ENCODE assay signal across 21 cellular contexts in genomic region chrX:119187298-119187697, GRCh38. TPM values are rescaled to one million over a fixed set of nuclear protein-coding genes. Genes with fewer than 3 reads are reported as not detected.
"Had no signal": no experiment of that assay in that cellular context is flagged by ENCODE, and none has a peak within 500 bp of the region (broad histone marks: within the 10 kb centered on the region; RNA-seq: fewer than 3 reads in every experiment).

No MANE protein-coding gene starts in this region.

- ATAC-seq: activated CD4-positive, CD25-positive, alpha-beta regulatory T cell treated with anti-CD3 and anti-CD28 coated beads, Interleukin-2, amount 50 U/mL, for 24 hours; body of pancreas; mucosa of descending colon; naive thymus-derived CD4-positive, alpha-beta T cell; stimulated activated naive B cell treated with anti-CD40 and anti-IgM and Interleukin-4, amounts not matched to agents 10 μg/mL and 1 μg/mL and 100 μg/mL, for 72 hours had no signal

- H3K9me3 Mint-ChIP-seq: activated naive CD8-positive, alpha-beta T cell treated with anti-CD3 and anti-CD28 coated beads for 36 hours; activated T-helper 1 cell treated with anti-CD3 and anti-CD28 coated beads, Interleukin-12 subunit alpha, Interleukin-12 subunit beta, Interleukin-2, Interleukin-4 antibody, amounts not matched to agents 30 ng/mL and 10 ng/mL and 1 ng/mL, durations not matched to agents 14 hours and 24 hours and 36 hours; memory B cell; naive thymus-derived CD4-positive, alpha-beta T cell had no signal

- H3K36me3 ChIP-seq: colonic mucosa, neutrophil, tibial artery, uterus had no signal

- H3K27me3 ChIP-seq: body of pancreas, colonic mucosa, neutrophil, tibial artery, uterus had no signal

- DNase-seq: activated naive CD8-positive, alpha-beta T cell treated with anti-CD3 and anti-CD28 coated beads for 36 hours; amygdala; body of pancreas; central memory CD4-positive, alpha-beta T cell; colonic mucosa; islet precursor cell; mucosa of descending colon; naive thymus-derived CD4-positive, alpha-beta T cell; posterior cingulate gyrus; stimulated activated CD4-positive, alpha-beta T cell treated with anti-CD3 and anti-CD28 coated beads, Interleukin-15, amount 100 ng/mL, for 24 hours; stimulated activated CD4-positive, alpha-beta T cell treated with anti-CD3 and anti-CD28 coated beads, Interleukin-4, amount 100 ng/mL, for 1 hour; stimulated activated naive B cell treated with anti-CD40 and anti-IgM and Interleukin-4, amounts not matched to agents 10 μg/mL and 1 μg/mL and 100 μg/mL, for 72 hours; tibial artery; uterus had no signal

- H3K4me3 ChIP-seq: body of pancreas, colonic mucosa, mucosa of descending colon, tibial artery, uterus had no signal

- H3K27me3 Mint-ChIP-seq: activated naive CD8-positive, alpha-beta T cell treated with anti-CD3 and anti-CD28 coated beads for 36 hours had no signal

- H3K36me3 Mint-ChIP-seq: activated naive CD8-positive, alpha-beta T cell treated with anti-CD3 and anti-CD28 coated beads for 36 hours; memory B cell; naive thymus-derived CD4-positive, alpha-beta T cell; stimulated activated naive B cell treated with anti-CD40 and anti-IgM and Interleukin-4, amounts not matched to agents 10 μg/mL and 1 μg/mL and 100 μg/mL, for 72 hours had no signal

- H3K9me3 ChIP-seq: body of pancreas, colonic mucosa, mucosa of descending colon, neutrophil, tibial artery, uterus had no signal

- FAIRE-seq: endometrium had no signal

- H3K27ac ChIP-seq: body of pancreas, colonic mucosa, neutrophil, tibial artery, uterus had no signal

- H3K27ac Mint-ChIP-seq: activated naive CD8-positive, alpha-beta T cell treated with anti-CD3 and anti-CD28 coated beads for 36 hours; activated T-helper 1 cell treated with anti-CD3 and anti-CD28 coated beads, Interleukin-12 subunit alpha, Interleukin-12 subunit beta, Interleukin-2, Interleukin-4 antibody, amounts not matched to agents 30 ng/mL and 10 ng/mL and 1 ng/mL, durations not matched to agents 14 hours and 24 hours and 36 hours; memory B cell; naive thymus-derived CD4-positive, alpha-beta T cell; stimulated activated naive B cell treated with anti-CD40 and anti-IgM and Interleukin-4, amounts not matched to agents 10 μg/mL and 1 μg/mL and 100 μg/mL, for 72 hours had no signal

- H3K4me1 Mint-ChIP-seq: activated naive CD8-positive, alpha-beta T cell treated with anti-CD3 and anti-CD28 coated beads for 36 hours; memory B cell; naive thymus-derived CD4-positive, alpha-beta T cell; stimulated activated naive B cell treated with anti-CD40 and anti-IgM and Interleukin-4, amounts not matched to agents 10 μg/mL and 1 μg/mL and 100 μg/mL, for 72 hours had no signal

- H3K4me3 Mint-ChIP-seq: activated naive CD8-positive, alpha-beta T cell treated with anti-CD3 and anti-CD28 coated beads for 36 hours; activated T-helper 1 cell treated with anti-CD3 and anti-CD28 coated beads, Interleukin-12 subunit alpha, Interleukin-12 subunit beta, Interleukin-2, Interleukin-4 antibody, amounts not matched to agents 30 ng/mL and 10 ng/mL and 1 ng/mL, durations not matched to agents 14 hours and 24 hours and 36 hours; memory B cell; naive thymus-derived CD4-positive, alpha-beta T cell; stimulated activated naive B cell treated with anti-CD40 and anti-IgM and Interleukin-4, amounts not matched to agents 10 μg/mL and 1 μg/mL and 100 μg/mL, for 72 hours had no signal

- H3K4me1 ChIP-seq: body of pancreas, colonic mucosa, tibial artery, uterus had no signal

RNA-seq across cellular contexts. Expression of gene KIAA1210, which starts 59.7 kb away (rescaled TPM):
- total RNA-seq: activated CD8-positive, alpha-beta memory T cell treated with anti-CD3 and anti-CD28 coated beads for 36 hours; activated naive CD8-positive, alpha-beta T cell treated with anti-CD3 and anti-CD28 coated beads for 36 hours; activated T-helper 1 cell treated with anti-CD3 and anti-CD28 coated beads, Interleukin-12 subunit alpha, Interleukin-12 subunit beta, Interleukin-2, Interleukin-4 antibody, amounts not matched to agents 30 ng/mL and 10 ng/mL and 1 ng/mL, durations not matched to agents 14 hours and 24 hours and 36 hours; body of pancreas; colonic mucosa; mucosa of descending colon; naive thymus-derived CD4-positive, alpha-beta T cell; skeletal muscle tissue had no signal
- polyA plus RNA-seq: naive thymus-derived CD4-positive, alpha-beta T cell had no signal
